29 cellular contexts compared by ENCODE assay signal in the genomic region with DNA sequence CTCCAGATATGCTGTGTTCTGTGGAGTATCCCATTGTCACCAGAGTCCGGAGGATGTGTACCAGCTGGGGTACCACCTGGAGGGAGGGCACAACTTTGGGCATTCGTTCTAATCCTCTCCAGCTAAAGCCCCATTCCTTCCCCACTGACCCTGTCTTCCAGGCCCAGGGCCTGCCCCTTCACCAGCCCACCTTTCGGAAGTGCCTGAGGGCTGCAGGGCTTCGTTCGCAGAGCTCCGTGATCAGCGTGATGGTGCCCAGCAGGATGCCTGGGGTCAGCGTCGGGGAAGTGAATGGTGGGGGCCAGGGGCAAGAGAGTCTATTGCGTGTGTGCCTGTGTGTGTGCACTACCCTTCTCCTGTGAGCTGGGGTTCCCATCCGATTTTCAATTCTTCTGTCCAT. TPM values are rescaled to one million over a fixed set of nuclear protein-coding genes. Genes with fewer than 3 reads are reported as not detected.
DNase-seq lines count a peak whose midpoint lies in the region; ATAC-seq and TF ChIP-seq lines count a peak whose summit lies in the region.
"Had no signal": no experiment of that assay in that cellular context is flagged by ENCODE, and none has a peak within 500 bp of the region (broad histone marks: within the 10 kb centered on the region; RNA-seq: fewer than 3 reads in every experiment).

No MANE protein-coding gene starts in this region.

- CTCF ChIA-PET in naive thymus-derived CD4-positive, alpha-beta T cell (lab: Charles Lee), result interaction anchor here (0.7 kb wide), 1 partner anchor 87 kb away, joined by 3 read pairs; no protein-coding TSS in a partner anchor

- H3K4me3 Mint-ChIP-seq in T-helper 1 cell treated with Interleukin-12 subunit alpha and Interleukin-12 subunit beta and Interleukin-4 antibody, amounts not matched to agents 30 μg/mL and 1 μg/mL, for 36 hours, result peak overlapping the region; percentile 6
- peak overlapping the region in 3 of 4 donors; percentile 32 to 100 (median 46) for H3K4me3 Mint-ChIP-seq in CD4-positive, CD25-positive, alpha-beta regulatory T cell
- peak overlapping the region; percentile 100 for H3K4me3 Mint-ChIP-seq in activated T-helper 1 cell treated with anti-CD3 and anti-CD28 coated beads, Interleukin-12 subunit alpha, Interleukin-12 subunit beta, Interleukin-2, Interleukin-4 antibody, amounts not matched to agents 30 ng/mL and 10 ng/mL and 1 ng/mL, durations not matched to agents 14 hours and 24 hours and 36 hours
- H3K4me3 Mint-ChIP-seq in naive thymus-derived CD4-positive, alpha-beta T cell, result peak overlapping the region in 6 of 10 donors; percentile 17 to 100 (median 38)
- H3K4me3 Mint-ChIP-seq: activated B cell treated with CpG ODN at 0.5 μM for 24 hours had no signal

- H3K4me1 ChIP-seq in CD4-positive, CD25-positive, alpha-beta regulatory T cell (ENCODE audit: control insufficient read depth, insufficient read depth, low read length, poor library complexity, severe bottlenecking), result peaks cover 24% of the 10 kb centered on the region
- H3K4me1 ChIP-seq in naive thymus-derived CD4-positive, alpha-beta T cell (ENCODE audit: control insufficient read depth in 2 of 2, insufficient read depth in 2 of 2, low read length in 2 of 2), result peaks cover 14 to 16% of the 10 kb centered on the region in 2 donors

- POLR2A ChIA-PET in naive thymus-derived CD4-positive, alpha-beta T cell (lab: Charles Lee), result no interaction called here

- no peak for TF ChIP-seq CTCF in foreskin fibroblast (IDR thresholded peaks at IDR 0.05; ENCODE audit: low read depth, low read length)

- ATAC-seq in CD4-positive, CD25-positive, alpha-beta regulatory T cell (ENCODE audit: low read depth in 2 of 2), result no peak
- ATAC-seq in naive thymus-derived CD4-positive, alpha-beta T cell, result no peak
- ATAC-seq: heart left ventricle had no signal

- H3K27me3 Mint-ChIP-seq in T-helper 1 cell treated with Interleukin-12 subunit alpha and Interleukin-12 subunit beta and Interleukin-4 antibody, amounts not matched to agents 30 μg/mL and 1 μg/mL, for 36 hours (ENCODE audit: low read depth), result no peaks in the 10 kb centered on the region
- H3K27me3 Mint-ChIP-seq in CD4-positive, CD25-positive, alpha-beta regulatory T cell, result peaks cover 5% of the 10 kb centered on the region
- H3K27me3 Mint-ChIP-seq in activated T-helper 1 cell treated with anti-CD3 and anti-CD28 coated beads, Interleukin-12 subunit alpha, Interleukin-12 subunit beta, Interleukin-2, Interleukin-4 antibody, amounts not matched to agents 30 ng/mL and 10 ng/mL and 1 ng/mL, durations not matched to agents 14 hours and 24 hours and 36 hours (ENCODE audit: insufficient read depth), result no peaks in the 10 kb centered on the region
- peaks cover 0 to 3% (median 0%) of the 10 kb centered on the region in 5 donors for H3K27me3 Mint-ChIP-seq in naive thymus-derived CD4-positive, alpha-beta T cell
- H3K27me3 Mint-ChIP-seq: activated B cell treated with CpG ODN at 0.5 μM for 24 hours had no signal

- H3K36me3 Mint-ChIP-seq in T-helper 1 cell treated with Interleukin-12 subunit alpha and Interleukin-12 subunit beta and Interleukin-4 antibody, amounts not matched to agents 30 μg/mL and 1 μg/mL, for 36 hours (ENCODE audit: low read depth), result peaks cover 29% of the 10 kb centered on the region
- peaks cover 26% of the 10 kb centered on the region for H3K36me3 Mint-ChIP-seq in CD4-positive, CD25-positive, alpha-beta regulatory T cell
- peaks cover 41% of the 10 kb centered on the region for H3K36me3 Mint-ChIP-seq in activated T-helper 1 cell treated with anti-CD3 and anti-CD28 coated beads, Interleukin-12 subunit alpha, Interleukin-12 subunit beta, Interleukin-2, Interleukin-4 antibody, amounts not matched to agents 30 ng/mL and 10 ng/mL and 1 ng/mL, durations not matched to agents 14 hours and 24 hours and 36 hours (ENCODE audit: low read depth)
- H3K36me3 Mint-ChIP-seq in naive thymus-derived CD4-positive, alpha-beta T cell, result peaks cover 6 to 29% (median 9%) of the 10 kb centered on the region in 5 donors

- no peak overlapping the region for H3K4me3 ChIP-seq in CD4-positive, CD25-positive, alpha-beta regulatory T cell (ENCODE audit: low read depth, low read length)
- H3K4me3 ChIP-seq in naive thymus-derived CD4-positive, alpha-beta T cell (ENCODE audit: low read length), result no peak overlapping the region
- no peak overlapping the region for H3K4me3 ChIP-seq in foreskin fibroblast (ENCODE audit: low read depth in 1 of 2, low read length in 2 of 2)
- H3K4me3 ChIP-seq: coronary artery, heart left ventricle, lung, smooth muscle cell, tibial artery had no signal

- intact Hi-C loops in activated T-helper 1 cell treated with anti-CD3 and anti-CD28 coated beads, Interleukin-12 subunit alpha, Interleukin-12 subunit beta, Interleukin-2, Interleukin-4 antibody, amounts not matched to agents 30 ng/mL and 10 ng/mL and 1 ng/mL, durations not matched to agents 14 hours and 24 hours and 36 hours (cut with micrococcal nuclease), result loop anchor here (2.0 to 10.0 kb wide), 4 partner anchors 15 to 1041 kb away; partner anchors contain the start of genes NGDN, SDR39U1 and ZFHX2
- intact Hi-C loops in naive thymus-derived CD4-positive, alpha-beta T cell (cut with micrococcal nuclease), result loop anchor here in 1 of 2 donors (2.0 to 5.0 kb wide), 2 partner anchors 97 to 707 kb away; partner anchors contain the start of genes NGDN and RABGGTA

- H3K27me3 ChIP-seq in CD4-positive, CD25-positive, alpha-beta regulatory T cell (ENCODE audit: control insufficient read depth, insufficient read depth, low read length), result no peaks in the 10 kb centered on the region
- no peaks in the 10 kb centered on the region for H3K27me3 ChIP-seq in naive thymus-derived CD4-positive, alpha-beta T cell (ENCODE audit: control insufficient read depth in 2 of 2, insufficient read depth in 2 of 2, low read length in 2 of 2)
- H3K27me3 ChIP-seq: heart left ventricle had no signal

- no peaks in the 10 kb centered on the region for H3K9me3 Mint-ChIP-seq in T-helper 1 cell treated with Interleukin-12 subunit alpha and Interleukin-12 subunit beta and Interleukin-4 antibody, amounts not matched to agents 30 μg/mL and 1 μg/mL, for 36 hours
- peaks cover 0 to 2% (median 0%) of the 10 kb centered on the region in 7 donors for H3K9me3 Mint-ChIP-seq in CD4-positive, CD25-positive, alpha-beta regulatory T cell
- H3K9me3 Mint-ChIP-seq in activated T-helper 1 cell treated with anti-CD3 and anti-CD28 coated beads, Interleukin-12 subunit alpha, Interleukin-12 subunit beta, Interleukin-2, Interleukin-4 antibody, amounts not matched to agents 30 ng/mL and 10 ng/mL and 1 ng/mL, durations not matched to agents 14 hours and 24 hours and 36 hours, result no peaks in the 10 kb centered on the region
- H3K9me3 Mint-ChIP-seq in naive thymus-derived CD4-positive, alpha-beta T cell, result peaks cover 0 to 5% (median 0%) of the 10 kb centered on the region in 11 donors
- H3K9me3 Mint-ChIP-seq: activated B cell treated with CpG ODN at 0.5 μM for 24 hours; CD8-positive, alpha-beta memory T cell had no signal

- H3K27ac Mint-ChIP-seq in T-helper 1 cell treated with Interleukin-12 subunit alpha and Interleukin-12 subunit beta and Interleukin-4 antibody, amounts not matched to agents 30 μg/mL and 1 μg/mL, for 36 hours, result no peak overlapping the region
- peak overlapping the region in 2 of 3 donors; percentile 67 to 77 for H3K27ac Mint-ChIP-seq in CD4-positive, CD25-positive, alpha-beta regulatory T cell
- no peak overlapping the region for H3K27ac Mint-ChIP-seq in activated T-helper 1 cell treated with anti-CD3 and anti-CD28 coated beads, Interleukin-12 subunit alpha, Interleukin-12 subunit beta, Interleukin-2, Interleukin-4 antibody, amounts not matched to agents 30 ng/mL and 10 ng/mL and 1 ng/mL, durations not matched to agents 14 hours and 24 hours and 36 hours
- peak overlapping the region in 5 of 9 donors; percentile 12 to 99 (median 51) for H3K27ac Mint-ChIP-seq in naive thymus-derived CD4-positive, alpha-beta T cell
- H3K27ac Mint-ChIP-seq: activated B cell treated with CpG ODN at 0.5 μM for 24 hours had no signal

- peaks cover 48% of the 10 kb centered on the region for H3K36me3 ChIP-seq in CD4-positive, CD25-positive, alpha-beta regulatory T cell (ENCODE audit: control insufficient read depth, insufficient read depth, low read length)
- H3K36me3 ChIP-seq in naive thymus-derived CD4-positive, alpha-beta T cell (ENCODE audit: control insufficient read depth in 2 of 3, insufficient read depth in 3 of 3, low read length in 3 of 3), result peaks cover 0 to 58% (median 14%) of the 10 kb centered on the region in 3 experiments

- DNase-seq in T-helper 1 cell (no peak), NCI-H128 (lab: John Stamatoyannopoulos, UW; ENCODE audit: unreplicated experiment) (no peak), NCI-H146 (lab: John Stamatoyannopoulos, UW) (no peak), foreskin fibroblast (no peak)
- DNase-seq in CD4-positive, CD25-positive, alpha-beta regulatory T cell, result no peak
- DNase-seq in activated T-helper 1 cell treated with anti-CD3 and anti-CD28 coated beads, Interleukin-12 subunit alpha, Interleukin-12 subunit beta, Interleukin-2, Interleukin-4 antibody, amounts not matched to agents 30 ng/mL and 10 ng/mL and 1 ng/mL, durations not matched to agents 14 hours and 24 hours and 36 hours (ENCODE audit: low spot score), result no peak
- no peak for DNase-seq in naive thymus-derived CD4-positive, alpha-beta T cell
- DNase-seq: 8988T; activated B cell treated with CpG ODN at 0.5 μM for 24 hours; activated CD4-positive, alpha-beta T cell treated with anti-CD3 and anti-CD28 coated beads, Interleukin-2, amount 50 U/mL, for 48 hours; activated naive CD4-positive, alpha-beta T cell; activated T-cell treated with anti-CD3 and anti-CD28 coated beads for 4 hours; amygdala; CD8-positive, alpha-beta memory T cell; heart left ventricle; kidney glomerular epithelial cell; NCI-H1092 treated with DMSO at 0.1 percent for 48 hours; NCI-H2029; NCI-H526; SHP77 treated with DMSO at 0.1 percent for 48 hours; stimulated activated CD4-positive, alpha-beta T cell treated with anti-CD3 and anti-CD28 coated beads, Interleukin-1b, Interleukin-23, amount 100 ng/mL, for 48 hours; stimulated activated CD8-positive, alpha-beta memory T cell treated with anti-CD3 and anti-CD28 coated beads, Interleukin-4, amount 100 ng/mL, for 48 hours; tibial artery had no signal

- no peak overlapping the region for H3K27ac ChIP-seq in CD4-positive, CD25-positive, alpha-beta regulatory T cell (ENCODE audit: insufficient read depth, low read length, poor library complexity, severe bottlenecking)
- H3K27ac ChIP-seq in naive thymus-derived CD4-positive, alpha-beta T cell (ENCODE audit: low read depth, low read length), result no peak overlapping the region
- H3K27ac ChIP-seq: coronary artery, heart left ventricle, tibial artery had no signal

- no peaks in the 10 kb centered on the region for H3K9me3 ChIP-seq in CD4-positive, CD25-positive, alpha-beta regulatory T cell (ENCODE audit: control insufficient read depth in 2 of 2, low read length in 2 of 2)
- no peaks in the 10 kb centered on the region for H3K9me3 ChIP-seq in naive thymus-derived CD4-positive, alpha-beta T cell (ENCODE audit: control insufficient read depth in 2 of 3, low read length in 3 of 3)
- H3K9me3 ChIP-seq: heart left ventricle, tibial artery had no signal

- peaks cover 23% of the 10 kb centered on the region for H3K4me1 Mint-ChIP-seq in T-helper 1 cell treated with Interleukin-12 subunit alpha and Interleukin-12 subunit beta and Interleukin-4 antibody, amounts not matched to agents 30 μg/mL and 1 μg/mL, for 36 hours (ENCODE audit: low read depth)
- H3K4me1 Mint-ChIP-seq in CD4-positive, CD25-positive, alpha-beta regulatory T cell, result peaks cover 4 to 69% (median 29%) of the 10 kb centered on the region in 4 donors
- H3K4me1 Mint-ChIP-seq in activated T-helper 1 cell treated with anti-CD3 and anti-CD28 coated beads, Interleukin-12 subunit alpha, Interleukin-12 subunit beta, Interleukin-2, Interleukin-4 antibody, amounts not matched to agents 30 ng/mL and 10 ng/mL and 1 ng/mL, durations not matched to agents 14 hours and 24 hours and 36 hours (ENCODE audit: low read depth), result peaks cover 38% of the 10 kb centered on the region
- peaks cover 19 to 49% (median 43%) of the 10 kb centered on the region in 7 donors for H3K4me1 Mint-ChIP-seq in naive thymus-derived CD4-positive, alpha-beta T cell

RNA-seq across cellular contexts. Expression of gene AP1G2, which starts 2.0 kb away (rescaled TPM):
- total RNA-seq in CD4-positive, CD25-positive, alpha-beta regulatory T cell, result 329 TPM
- 10 to 100 TPM; 56.1 to 84.9 (median 76.4) TPM for polyA plus RNA-seq in CD4-positive, CD25-positive, alpha-beta regulatory T cell
- total RNA-seq in activated T-helper 1 cell treated with anti-CD3 and anti-CD28 coated beads, Interleukin-12 subunit alpha, Interleukin-12 subunit beta, Interleukin-2, Interleukin-4 antibody, amounts not matched to agents 30 ng/mL and 10 ng/mL and 1 ng/mL, durations not matched to agents 14 hours and 24 hours and 36 hours, result 137 and 145 TPM in 2 replicates
- 100 to 1,000 TPM; 266 to 548 (median 293) TPM for total RNA-seq in naive thymus-derived CD4-positive, alpha-beta T cell
- polyA plus RNA-seq in naive thymus-derived CD4-positive, alpha-beta T cell, result 100 to 1,000 TPM in 1 of 2 donors, 10 to 100 TPM in 1; 66.4 to 113 TPM

RNA-seq across cellular contexts. Expression of gene THTPA, which starts 9.6 kb away (rescaled TPM):
- 7.6 TPM for total RNA-seq in CD4-positive, CD25-positive, alpha-beta regulatory T cell
- 10 to 100 TPM in 3 of 4 donors, 1 to 10 TPM in 1; 7.5 to 14.6 (median 12.4) TPM for polyA plus RNA-seq in CD4-positive, CD25-positive, alpha-beta regulatory T cell
- total RNA-seq in activated T-helper 1 cell treated with anti-CD3 and anti-CD28 coated beads, Interleukin-12 subunit alpha, Interleukin-12 subunit beta, Interleukin-2, Interleukin-4 antibody, amounts not matched to agents 30 ng/mL and 10 ng/mL and 1 ng/mL, durations not matched to agents 14 hours and 24 hours and 36 hours, result 14.3 and 14.5 TPM in 2 replicates
- 10 to 100 TPM; 16.4 to 26.7 (median 19.2) TPM for total RNA-seq in naive thymus-derived CD4-positive, alpha-beta T cell
- polyA plus RNA-seq in naive thymus-derived CD4-positive, alpha-beta T cell, result 10 to 100 TPM; 17.9 to 18.1 TPM

RNA-seq across cellular contexts. Expression of gene JPH4, which starts 13.0 kb away (rescaled TPM):
- total RNA-seq in CD4-positive, CD25-positive, alpha-beta regulatory T cell, result not detected
- polyA plus RNA-seq in CD4-positive, CD25-positive, alpha-beta regulatory T cell, result under 1 TPM in 1 of 4 donors, not detected in 3; 0.14 TPM
- 0.05 TPM in 1 of 2 replicates, not detected in the other for total RNA-seq in activated T-helper 1 cell treated with anti-CD3 and anti-CD28 coated beads, Interleukin-12 subunit alpha, Interleukin-12 subunit beta, Interleukin-2, Interleukin-4 antibody, amounts not matched to agents 30 ng/mL and 10 ng/mL and 1 ng/mL, durations not matched to agents 14 hours and 24 hours and 36 hours
- total RNA-seq in naive thymus-derived CD4-positive, alpha-beta T cell, result 1 to 10 TPM in 1 of 5 experiments, under 1 TPM in 1, not detected in 3; 0.16 to 1.2 TPM
- polyA plus RNA-seq in naive thymus-derived CD4-positive, alpha-beta T cell, result under 1 TPM in 1 of 2 donors, not detected in 1; 0.13 TPM
- total RNA-seq: fibroblast of villous mesenchyme, renal cortical epithelial cell had no signal
- polyA plus RNA-seq: CD8-positive, alpha-beta memory T cell; smooth muscle cell had no signal

RNA-seq across cellular contexts. Expression of gene ZFHX2, which starts 14.1 kb away (rescaled TPM):
- 0.42 TPM for total RNA-seq in CD4-positive, CD25-positive, alpha-beta regulatory T cell
- not detected for polyA plus RNA-seq in CD4-positive, CD25-positive, alpha-beta regulatory T cell
- total RNA-seq in activated T-helper 1 cell treated with anti-CD3 and anti-CD28 coated beads, Interleukin-12 subunit alpha, Interleukin-12 subunit beta, Interleukin-2, Interleukin-4 antibody, amounts not matched to agents 30 ng/mL and 10 ng/mL and 1 ng/mL, durations not matched to agents 14 hours and 24 hours and 36 hours, result 2.2 and 2.7 TPM in 2 replicates
- total RNA-seq in naive thymus-derived CD4-positive, alpha-beta T cell, result 1 to 10 TPM in 1 of 5 experiments, under 1 TPM in 4; 0.45 to 2.6 (median 0.49) TPM
- polyA plus RNA-seq in naive thymus-derived CD4-positive, alpha-beta T cell, result not detected
- polyA plus RNA-seq: CD8-positive, alpha-beta memory T cell had no signal

Comparison
In these comparisons a context has a peak if more than half of its experiments do, and no peak if none do; other contexts are left out.
1. H3K27ac Mint-ChIP-seq: peak in CD4-positive, CD25-positive, alpha-beta regulatory T cell (2 of 3) and naive thymus-derived CD4-positive, alpha-beta T cell (5 of 9); none in T-helper 1 cell treated with Interleukin-12 subunit alpha and Interleukin-12 subunit beta and Interleukin-4 antibody, amounts not matched to agents 30 μg/mL and 1 μg/mL, for 36 hours (single experiment) and activated T-helper 1 cell treated with anti-CD3 and anti-CD28 coated beads, Interleukin-12 subunit alpha, Interleukin-12 subunit beta, Interleukin-2, Interleukin-4 antibody, amounts not matched to agents 30 ng/mL and 10 ng/mL and 1 ng/mL, durations not matched to agents 14 hours and 24 hours and 36 hours (single experiment).
2. H3K4me3 Mint-ChIP-seq: peak in every context shown above with its lines; median percentile 100 in activated T-helper 1 cell treated with anti-CD3 and anti-CD28 coated beads, Interleukin-12 subunit alpha, Interleukin-12 subunit beta, Interleukin-2, Interleukin-4 antibody, amounts not matched to agents 30 ng/mL and 10 ng/mL and 1 ng/mL, durations not matched to agents 14 hours and 24 hours and 36 hours; 46 in CD4-positive, CD25-positive, alpha-beta regulatory T cell; 38 in naive thymus-derived CD4-positive, alpha-beta T cell; 6 in T-helper 1 cell treated with Interleukin-12 subunit alpha and Interleukin-12 subunit beta and Interleukin-4 antibody, amounts not matched to agents 30 μg/mL and 1 μg/mL, for 36 hours.